8 cellular contexts compared by ENCODE assay signal in the genomic region with DNA sequence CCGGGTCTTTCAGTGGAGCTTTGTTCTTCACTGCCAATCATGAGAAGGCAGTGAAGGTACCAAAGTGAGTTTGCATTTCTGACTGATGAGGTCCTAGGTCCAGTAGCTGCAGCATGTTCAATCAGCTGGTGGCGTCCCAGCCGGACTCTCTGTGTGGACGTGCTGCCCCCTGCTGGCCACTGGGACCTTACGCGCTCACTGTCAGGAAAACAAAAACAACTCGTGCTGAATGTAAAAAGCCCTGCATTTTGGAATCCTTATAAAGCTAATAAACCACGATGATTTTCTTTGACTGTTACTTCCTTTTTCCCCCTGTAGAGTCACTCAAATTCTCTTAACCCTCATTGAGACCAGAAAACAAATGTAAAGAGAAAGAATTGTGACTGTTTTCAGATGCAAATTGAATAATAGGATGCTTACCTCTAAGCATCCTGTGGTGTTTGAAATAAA. TPM values are rescaled to one million over a fixed set of nuclear protein-coding genes. Genes with fewer than 3 reads are reported as not detected.
A peak's percentile ranks its signal among the peaks of the same experiment; 100 is the strongest.
DNase-seq lines count a peak whose midpoint lies in the region; ATAC-seq, FAIRE-seq and TF ChIP-seq lines count a peak whose summit lies in the region.

No MANE protein-coding gene starts in this region.

- no peaks in the 10 kb centered on the region for H3K9me3 ChIP-seq in keratinocyte (ENCODE audit: control insufficient read depth, low read depth, low read length)

- no peak overlapping the region for H2AFZ ChIP-seq in keratinocyte (ENCODE audit: control insufficient read depth, low read length)

- no peak overlapping the region for H3K9ac ChIP-seq in keratinocyte (ENCODE audit: control insufficient read depth, extremely low read depth, insufficient read depth, low read length)

- no peak overlapping the region for H3K4me2 ChIP-seq in keratinocyte (ENCODE audit: control insufficient read depth, extremely low read depth, insufficient read depth, low read depth, low read length)

- H3K36me3 ChIP-seq in bronchial epithelial cell (ENCODE audit: control insufficient read depth, insufficient read depth, low read length) (no peaks in the 10 kb centered on the region), keratinocyte (ENCODE audit: control insufficient read depth in 2 of 2, extremely low read depth in 1 of 2, insufficient read depth in 2 of 2, low read length in 2 of 2) (no peaks in the 10 kb centered on the region)

- H3K9me1 ChIP-seq in keratinocyte (ENCODE audit: control insufficient read depth, extremely low read depth, insufficient read depth, low read length), result no peaks in the 10 kb centered on the region

- H3K9me3 Mint-ChIP-seq in HFFc6, result no peaks in the 10 kb centered on the region
- no peaks in the 10 kb centered on the region for H3K9me3 Mint-ChIP-seq in activated B cell treated with CpG ODN at 0.5 μM for 24 hours

- peaks cover under 1% of the 10 kb centered on the region for H3K79me2 ChIP-seq in keratinocyte (ENCODE audit: control insufficient read depth, insufficient read depth, low read length)

- ATAC-seq in activated B cell treated with CpG ODN at 0.5 μM for 24 hours (ENCODE audit: low read depth) (peak; percentile 32), GM21529 (IDR thresholded peaks at IDR 0.05; ENCODE audit: unreplicated experiment) (no peak)

- H3K4me3 Mint-ChIP-seq in HFFc6 (no peak overlapping the region), activated B cell treated with CpG ODN at 0.5 μM for 24 hours (no peak overlapping the region)

- H3K4me1 Mint-ChIP-seq in HFFc6 (ENCODE audit: low read depth) (0 out of 2 replicates have a peak, but pooled peaks cover 7% of the 10 kb centered on the region), activated B cell treated with CpG ODN at 0.5 μM for 24 hours (peaks cover 19% of the 10 kb centered on the region)

- H3K4me3 ChIP-seq in bronchial epithelial cell (ENCODE audit: low read depth, low read length) (no peak overlapping the region), keratinocyte (ENCODE audit: control insufficient read depth in 2 of 3, extremely low read depth in 1 of 3, insufficient read depth in 2 of 3, low read depth in 1 of 3, low read length in 3 of 3) (no peak overlapping the region)

- dilution Hi-C loops in keratinocyte (cut with MboI; ENCODE audit: extremely low pct_ligation_motif_present, low sequenced_read_pairs), result no loop called here

- no peak overlapping the region for H3K27ac ChIP-seq in keratinocyte (ENCODE audit: control insufficient read depth, insufficient read depth, low read length)

- H4K20me1 ChIP-seq in keratinocyte (ENCODE audit: control insufficient read depth, extremely low read depth, insufficient read depth, low read length), result no peaks in the 10 kb centered on the region

- peak; percentile 75 for DNase-seq in COLO668 (lab: John Stamatoyannopoulos, UW; ENCODE audit: unreplicated experiment)
- DNase-seq in HFFc6, result peak; percentile 78
- peak; percentile 74 for DNase-seq in NCI-H2171 (lab: John Stamatoyannopoulos, UW)
- peak; percentile 79 for DNase-seq in activated B cell treated with CpG ODN at 0.5 μM for 24 hours
- peak; percentile 72 for DNase-seq in bronchial epithelial cell (ENCODE audit: low read depth)
- DNase-seq in keratinocyte (ENCODE audit: low read depth, low spot score), result no peak
- peak; percentile 47 to 67 for DNase-seq in stimulated activated CD4-positive, alpha-beta T cell treated with anti-CD3 and anti-CD28 coated beads, Interleukin-1b, Interleukin-23, amount 100 ng/mL, for 1 hour (ENCODE audit: low read depth in 2 of 2)

- no peak for FAIRE-seq in bronchial epithelial cell (lab: Jason Lieb, UNC)
- FAIRE-seq in keratinocyte (lab: Jason Lieb, UNC), result no peak

- intact Hi-C loops in activated B cell treated with CpG ODN at 0.5 μM for 24 hours (cut with micrococcal nuclease), result loop anchor here (1.0 to 10.0 kb wide), 6 partner anchors 371 to 885 kb away; no protein-coding TSS in a partner anchor

- CTCF ChIA-PET in activated B cell treated with CpG ODN at 0.5 μM for 24 hours (lab: Charles Lee), result interaction anchor here (0.6 to 4.0 kb wide), 50 partner anchors 11 to 889 kb away, joined by 3 to 95 read pairs (median 4); a partner anchor contains a TSS

- TF ChIP-seq CTCF in HFFc6 (IDR thresholded peaks at IDR 0.05) (peak; percentile 98), activated B cell treated with CpG ODN at 0.5 μM for 24 hours (IDR thresholded peaks at IDR 0.05) (peak; percentile 28), bronchial epithelial cell (IDR thresholded peaks at IDR 0.05; ENCODE audit: insufficient read depth, low read length, severe bottlenecking) (peak; percentile 96), keratinocyte (optimal IDR thresholded peaks at IDR 0.05 in 1 of 3, IDR thresholded peaks at IDR 0.05 in 1 of 3, conservative IDR thresholded peaks at IDR 0.05 in 1 of 3; ENCODE audit: extremely low read depth in 1 of 3, insufficient read depth in 2 of 3, low read length in 3 of 3) (peak; percentile 93 to 98 (median 96))

- H3K27me3 ChIP-seq in bronchial epithelial cell (ENCODE audit: control insufficient read depth, insufficient read depth, low read length) (no peaks in the 10 kb centered on the region), keratinocyte (ENCODE audit: control insufficient read depth, extremely low read depth, insufficient read depth, low read length) (no peaks in the 10 kb centered on the region)

- H3K4me1 ChIP-seq in keratinocyte (ENCODE audit: control insufficient read depth, extremely low read depth, insufficient read depth, low read length), result peaks cover 7% of the 10 kb centered on the region

- peaks cover 22% of the 10 kb centered on the region for H3K27me3 Mint-ChIP-seq in HFFc6 (ENCODE audit: insufficient read depth)
- no peaks in the 10 kb centered on the region for H3K27me3 Mint-ChIP-seq in activated B cell treated with CpG ODN at 0.5 μM for 24 hours

- no peak overlapping the region for H3K27ac Mint-ChIP-seq in HFFc6
- no peak overlapping the region for H3K27ac Mint-ChIP-seq in activated B cell treated with CpG ODN at 0.5 μM for 24 hours

- H3K36me3 Mint-ChIP-seq in HFFc6 (ENCODE audit: low read depth) (no peaks in the 10 kb centered on the region), activated B cell treated with CpG ODN at 0.5 μM for 24 hours (ENCODE audit: low read depth) (no peaks in the 10 kb centered on the region)

- POLR2A ChIA-PET in activated B cell treated with CpG ODN at 0.5 μM for 24 hours (lab: Charles Lee), result interaction anchor here (0.7 to 1.5 kb wide), 7 partner anchors 349 to 534 kb away, joined by 3 to 6 read pairs (median 4); no protein-coding TSS in a partner anchor

RNA-seq across cellular contexts. Expression of a gene that starts 4.9 kb away (rescaled TPM):
- under 1 TPM in 2 of 6 experiments, not detected in 4; 0.11 to 0.19 TPM for total RNA-seq in HFFc6 (2021; fragmentation: NEBNext Ultra II Directional; extraction: Animal tissue kit (Norgen Biotek cat#: 25700))
- total RNA-seq in activated B cell treated with CpG ODN at 0.5 μM for 24 hours (49.3 and 49.4 TPM in 2 replicates), bronchial epithelial cell (911 and 1,344 TPM in 2 replicates)
- 372 to 681 TPM (median 622 TPM) in 3 replicates for polyA plus RNA-seq in keratinocyte
- 415 TPM for polyA plus RNA-seq in keratinocyte (2011; ENCODE audit: low read depth)
- polyA plus RNA-seq in keratinocyte (2011; cell fraction: cytosol; rRNA removed), result 887 and 1,443 TPM in 2 replicates
- 446 and 560 TPM in 2 replicates for polyA plus RNA-seq in keratinocyte (2011; cell fraction: nucleus; rRNA removed)
- polyA plus RNA-seq in keratinocyte (2012; ENCODE audit: low replicate concordance), result 458 and 790 TPM in 2 replicates
- polyA minus RNA-seq in keratinocyte, result 143 to 421 TPM (median 331 TPM) in 3 replicates
- polyA minus RNA-seq in keratinocyte (2011; cell fraction: cytosol; rRNA and poly(A)+ RNA removed), result 2,130 TPM
- polyA minus RNA-seq in keratinocyte (2011; cell fraction: nucleus; rRNA and poly(A)+ RNA removed), result 176 and 264 TPM in 2 replicates

RNA-seq across cellular contexts. Expression of a gene that starts 48.5 kb away (rescaled TPM):
- 10 to 100 TPM; 17.0 to 22.7 (median 18.2) TPM for total RNA-seq in HFFc6 (2021; fragmentation: NEBNext Ultra II Directional; extraction: Animal tissue kit (Norgen Biotek cat#: 25700))
- total RNA-seq in activated B cell treated with CpG ODN at 0.5 μM for 24 hours (11.8 and 13.9 TPM in 2 replicates), bronchial epithelial cell (11.3 and 13.3 TPM in 2 replicates)
- polyA plus RNA-seq in keratinocyte, result 12.0 to 19.6 TPM (median 12.1 TPM) in 3 replicates
- polyA plus RNA-seq in keratinocyte (2011; ENCODE audit: low read depth), result 28.5 TPM
- polyA plus RNA-seq in keratinocyte (2011; cell fraction: cytosol; rRNA removed), result 12.3 and 12.9 TPM in 2 replicates
- 13.5 and 18.8 TPM in 2 replicates for polyA plus RNA-seq in keratinocyte (2011; cell fraction: nucleus; rRNA removed)
- 16.3 and 20.2 TPM in 2 replicates for polyA plus RNA-seq in keratinocyte (2012; ENCODE audit: low replicate concordance)
- 1.6 to 5.1 TPM (median 3.7 TPM) in 3 replicates for polyA minus RNA-seq in keratinocyte
- polyA minus RNA-seq in keratinocyte (2011; cell fraction: cytosol; rRNA and poly(A)+ RNA removed), result 3.8 TPM
- 4.3 and 6.8 TPM in 2 replicates for polyA minus RNA-seq in keratinocyte (2011; cell fraction: nucleus; rRNA and poly(A)+ RNA removed)

Comparison
In these comparisons a context has a peak if more than half of its experiments do, and no peak if none do; other contexts are left out.
1. CTCF ChIP-seq: peak in every context shown above with its lines; median percentile 98 in HFFc6; 96 in bronchial epithelial cell; 96 in keratinocyte; 28 in activated B cell treated with CpG ODN at 0.5 μM for 24 hours.
2. RNA of a gene that starts 4.9 kb away (total RNA-seq): 911 to 1,344 TPM in bronchial epithelial cell and 49.3 to 49.4 TPM in activated B cell treated with CpG ODN at 0.5 μM for 24 hours; 0.11 to 0.19 TPM in HFFc6; every median in the first group is over 10 times any median in the second.